In genomic region chr13:46401432-46401831, GRCh38 we compare ENCODE assay signal across 20 cellular contexts. TPM values are rescaled to one million over a fixed set of nuclear protein-coding genes. Genes with fewer than 3 reads are reported as not detected.
DNase-seq lines count a peak whose midpoint lies in the region; ATAC-seq, FAIRE-seq and TF ChIP-seq lines count a peak whose summit lies in the region.
"Had no signal": no experiment of that assay in that cellular context is flagged by ENCODE, and none has a peak within 500 bp of the region (broad histone marks: within the 10 kb centered on the region; RNA-seq: fewer than 3 reads in every experiment).

No MANE protein-coding gene starts in this region.

- H3K27ac ChIP-seq in SK-N-SH (ENCODE audit: low read depth in 2 of 2, low read length in 1 of 2) (no peak overlapping the region), esophagus squamous epithelium (no peak overlapping the region), pancreas (no peak overlapping the region)

- ATAC-seq in GM18868 (IDR thresholded peaks at IDR 0.05; ENCODE audit: unreplicated experiment) = peak; percentile 76
- ATAC-seq in HG02885 (IDR thresholded peaks at IDR 0.05; ENCODE audit: poor library complexity, unreplicated experiment) = peak; percentile 44
- ATAC-seq in pancreas = no peak
- ATAC-seq: right cardiac atrium, T-cell had no signal

- WGBS in SK-N-SH (ENCODE audit: low lambda C conversion rate) = 52% methylated on average over 1 of the region's 1 CpG
- 13 to 22% methylated on average over 1 of the region's 1 CpG for WGBS in esophagus squamous epithelium, 2 donors
- WGBS in pancreas, 2 donors = 11 to 19% methylated on average over 1 of the region's 1 CpG

- H3K9me3 Mint-ChIP-seq in HFFc6 = no peaks in the 10 kb centered on the region; the same call in 1 of the 2 replicates
- H3K9me3 Mint-ChIP-seq: T-cell had no signal

- TF ChIP-seq EP300 in SK-N-SH (IDR thresholded peaks at IDR 0.05; ENCODE audit: borderline replicate concordance in 1 of 2, low read depth in 1 of 2, low read length in 1 of 2) = no peak

- H3K4me1 ChIP-seq in SK-N-SH (ENCODE audit: control insufficient read depth in 1 of 2, insufficient read depth in 2 of 2, low read depth in 1 of 2, low read length in 1 of 2) (peaks cover 0 to 3% of the 10 kb centered on the region in 2 experiments; a peak in 2 of 4 replicates), esophagus squamous epithelium (no peaks in the 10 kb centered on the region), pancreas (no peaks in the 10 kb centered on the region)

- no peak for FAIRE-seq in pancreas (lab: Jason Lieb, UNC)
- FAIRE-seq: H1, RCC 7860 had no signal

- H3K4me3 Mint-ChIP-seq in HFFc6 = no peak overlapping the region
- H3K4me3 Mint-ChIP-seq: neural crest cell, T-cell had no signal

- H3K4me3 ChIP-seq in NB4 (ENCODE audit: low read depth, low read length) (no peak overlapping the region), SK-N-SH (ENCODE audit: low read depth in 2 of 2, low read length in 1 of 2) (no peak overlapping the region), esophagus squamous epithelium (no peak overlapping the region), pancreas (no peak overlapping the region)
- H3K4me3 ChIP-seq: suprapubic skin had no signal

- H3K4me2 ChIP-seq in SK-N-SH = no peak overlapping the region

- TF ChIP-seq CTCF in NB4 (IDR thresholded peaks at IDR 0.05; ENCODE audit: low read depth, low read length) (no peak), HFFc6 (IDR thresholded peaks at IDR 0.05) (no peak), SK-N-SH (IDR thresholded peaks at IDR 0.05) (no peak), esophagus squamous epithelium (IDR thresholded peaks at IDR 0.05) (no peak), pancreas (IDR thresholded peaks at IDR 0.05) (no peak)

- intact Hi-C loops in esophagus squamous epithelium (cut with DNase I) (no loop called here), pancreas (cut with DNase I) (no loop called here)

- CTCF ChIA-PET in SK-N-SH (lab: Yijun Ruan, JAX) = no interaction called here

- no peaks in the 10 kb centered on the region; the same call in 1 of the 2 replicates for H3K4me1 Mint-ChIP-seq in HFFc6 (ENCODE audit: low read depth)

- no peaks in the 10 kb centered on the region for H3K9me3 ChIP-seq in SK-N-SH
- no peaks in the 10 kb centered on the region for H3K9me3 ChIP-seq in esophagus squamous epithelium
- H3K9me3 ChIP-seq in pancreas = no peaks in the 10 kb centered on the region
- H3K9me3 ChIP-seq: suprapubic skin had no signal

- no peak overlapping the region for H3K27ac Mint-ChIP-seq in HFFc6
- H3K27ac Mint-ChIP-seq: T-cell had no signal

- H4K20me1 ChIP-seq in SK-N-SH (ENCODE audit: insufficient read depth) = no peaks in the 10 kb centered on the region

- POLR2A ChIA-PET in SK-N-SH (lab: Yijun Ruan, JAX) = no interaction called here

- H3K36me3 Mint-ChIP-seq in HFFc6 (ENCODE audit: low read depth) = no peaks in the 10 kb centered on the region
- H3K36me3 Mint-ChIP-seq: T-cell had no signal

- no peak overlapping the region for H3K9ac ChIP-seq in SK-N-SH

- H3K36me3 ChIP-seq in SK-N-SH (replicated peaks in 1 of 2; ENCODE audit: control insufficient read depth in 1 of 2, insufficient read depth in 2 of 2, low read length in 1 of 2) (no peaks in the 10 kb centered on the region), esophagus squamous epithelium (no peaks in the 10 kb centered on the region), pancreas (no peaks in the 10 kb centered on the region)
- H3K36me3 ChIP-seq: suprapubic skin had no signal

- no peak for TF ChIP-seq POLR2A in NB4 (IDR thresholded peaks at IDR 0.05; ENCODE audit: extremely low read depth, insufficient read length)
- TF ChIP-seq POLR2A in esophagus squamous epithelium (IDR thresholded peaks at IDR 0.05) = no peak

- TF ChIP-seq RAD21 in SK-N-SH (IDR thresholded peaks at IDR 0.05; ENCODE audit: low read length) = no peak

- no peaks in the 10 kb centered on the region for H3K79me2 ChIP-seq in SK-N-SH (ENCODE audit: insufficient read depth)

- no peaks in the 10 kb centered on the region for H3K9me2 ChIP-seq in SK-N-SH

- H3F3A ChIP-seq in SK-N-SH (replicated peaks; ENCODE audit: insufficient read depth) = no peaks in the 10 kb centered on the region

- DNase-seq in NB4 (ENCODE audit: low read depth) (peak; percentile 59), iPS-NIHi11 (ENCODE audit: low spot score) (peak; percentile 0), HFFc6 (no peak), SK-N-SH (no peak), esophagus squamous epithelium (lab: John Stamatoyannopoulos, UW) (no peak), pancreas (no peak)
- DNase-seq: activated CD4-positive, CD25-positive, alpha-beta regulatory T cell; activated gamma-delta T cell; cortex of kidney; erythroblast; NCI-H1930; NCI-H69; right cardiac atrium; T-cell had no signal

- H2AFZ ChIP-seq in SK-N-SH (ENCODE audit: low read depth) = no peak overlapping the region

- H3K27me3 Mint-ChIP-seq in HFFc6 (ENCODE audit: insufficient read depth) = peaks cover 2% of the 10 kb centered on the region; the same call in 1 of the 2 replicates

- H3K27me3 ChIP-seq in SK-N-SH (ENCODE audit: insufficient read depth) (no peaks in the 10 kb centered on the region), esophagus squamous epithelium (peaks cover 0 to 3% (median 0%) of the 10 kb centered on the region in 4 donors), pancreas (no peaks in the 10 kb centered on the region)
- H3K27me3 ChIP-seq: suprapubic skin had no signal

TF ChIP-seq in SK-N-SH, 30 proteins besides CTCF, POLR2A, EP300 and RAD21 (continues in another document):
- no peak for TF ChIP-seq FOXJ3 (CRISPR knock-in tag; IDR thresholded peaks at IDR 0.05)
- TF ChIP-seq NRF1 (IDR thresholded peaks at IDR 0.05; ENCODE audit: low read depth, low read length) = no peak
- no peak for TF ChIP-seq MEF2A (IDR thresholded peaks at IDR 0.05; ENCODE audit: borderline replicate concordance, low read depth)
- no peak for TF ChIP-seq SIN3A (IDR thresholded peaks at IDR 0.05; ENCODE audit: borderline replicate concordance, low read depth, low read length)
- no peak for TF ChIP-seq MXI1 (IDR thresholded peaks at IDR 0.05; ENCODE audit: low read depth, low read length)
- TF ChIP-seq REST (IDR thresholded peaks at IDR 0.05; ENCODE audit: low read depth, low read length) = no peak
- no peak for TF ChIP-seq GATA2 (CRISPR knock-in tag; IDR thresholded peaks at IDR 0.05)
- TF ChIP-seq ZBTB33 (IDR thresholded peaks at IDR 0.05; ENCODE audit: borderline replicate concordance, low read depth) = no peak
- no peak for TF ChIP-seq RCOR1 (IDR thresholded peaks at IDR 0.05; ENCODE audit: low read length)
- no peak for TF ChIP-seq NFIC (IDR thresholded peaks at IDR 0.05; ENCODE audit: borderline replicate concordance)
- no peak for TF ChIP-seq CHD2 (IDR thresholded peaks at IDR 0.05; ENCODE audit: low read length, partially characterized antibody)
- TF ChIP-seq EZH2phosphoT487 (IDR thresholded peaks at IDR 0.05; ENCODE audit: borderline replicate concordance, low read depth) = no peak
- no peak for TF ChIP-seq FOSL2 (IDR thresholded peaks at IDR 0.05; ENCODE audit: borderline replicate concordance, low read depth)

RNA-seq across cellular contexts. Expression of gene RUBCNL, which starts 14.4 kb away (rescaled TPM):
- total RNA-seq in HFFc6 (2021; fragmentation: NEBNext Ultra II Directional; extraction: Animal tissue kit (Norgen Biotek cat#: 25700)) = not detected
- polyA plus RNA-seq in SK-N-SH (2012; rRNA removed) (0.07 and 0.10 TPM in 2 replicates), pancreas (1 to 10 TPM in 1 of 2 donors, under 1 TPM in 1; 0.91 to 1.2 TPM)
- polyA plus RNA-seq in SK-N-SH (2012; cell fraction: cytosol; rRNA removed) = 0.07 and 0.12 TPM in 2 replicates
- polyA plus RNA-seq in SK-N-SH (2012; cell fraction: nucleus; rRNA removed) = 0.18 and 0.24 TPM in 2 replicates
- total RNA-seq in esophagus squamous epithelium (under 1 TPM in 3 of 4 donors, not detected in 1; 0.48 to 0.85 (median 0.76) TPM), pancreas (1 to 10 TPM in 2 of 6 donors, under 1 TPM in 4; 0.46 to 3.2 (median 0.68) TPM)

Comparison
In these comparisons a context has a peak if more than half of its experiments do, and no peak if none do; other contexts are left out.
1. ATAC-seq: peak in GM18868 (single experiment) and HG02885 (single experiment); none in pancreas (0 of 4).
2. DNase-seq: peak in NB4 (single experiment) and iPS-NIHi11 (single experiment); none in HFFc6 (single experiment), SK-N-SH (single experiment), esophagus squamous epithelium (single experiment) and pancreas (0 of 6).